Comparison of ENCODE assay signal across 1 cellular context in genomic region chrX:49276207-49276606, GRCh38.
TF ChIP-seq lines count a peak whose summit lies in the region.

No MANE protein-coding gene starts in this region.

TF ChIP-seq in HepG2, 621 proteins besides CTCF, POLR2A, EP300 and RAD21:
- TF ChIP-seq ZNF292 (CRISPR knock-in tag; IDR thresholded peaks at IDR 0.05; ENCODE audit: borderline replicate concordance, low read depth) (no peak), ZNF768 (CRISPR knock-in tag; IDR thresholded peaks at IDR 0.05) (peak; percentile 25; the same call in 1 of the 2 replicates)
TF ChIP-seq in HepG2: peak in this region for 1.
